8 cellular contexts compared by ENCODE assay signal in genomic region chr6:132511836-132512230, GRCh38. TPM values are rescaled to one million over a fixed set of nuclear protein-coding genes. Genes with fewer than 3 reads are reported as not detected.
DNase-seq lines count a peak whose midpoint lies in the region; ATAC-seq and TF ChIP-seq lines count a peak whose summit lies in the region.

No MANE protein-coding gene starts in this region.

- H4K20me1 ChIP-seq in DOHH2 (ENCODE audit: control insufficient read depth, insufficient read depth, low read depth, low read length), result no peaks in the 10 kb centered on the region

- H3K9me3 ChIP-seq in DOHH2 (ENCODE audit: control insufficient read depth, insufficient read depth, low read length), result no peaks in the 10 kb centered on the region
- no peaks in the 10 kb centered on the region for H3K9me3 ChIP-seq in effector memory CD4-positive, alpha-beta T cell (ENCODE audit: control insufficient read depth, low read length)
- H3K9me3 ChIP-seq in neutrophil, result no peaks in the 10 kb centered on the region

- ATAC-seq in HG02885 (IDR thresholded peaks at IDR 0.05; ENCODE audit: poor library complexity, unreplicated experiment), result no peak

- TF ChIP-seq CTCF in DOHH2 (IDR thresholded peaks at IDR 0.05; ENCODE audit: low read depth, low read length, poor library complexity, severe bottlenecking) (no peak), neutrophil (IDR thresholded peaks at IDR 0.05) (no peak)

- H3K79me2 ChIP-seq in DOHH2 (ENCODE audit: control insufficient read depth, low read length), result peaks cover 69% of the 10 kb centered on the region

- peaks cover 19% of the 10 kb centered on the region for H3F3A ChIP-seq in DOHH2 (ENCODE audit: control insufficient read depth, insufficient read depth)

- H3K27me3 ChIP-seq in DOHH2 (ENCODE audit: control insufficient read depth, low read length), result no peaks in the 10 kb centered on the region
- no peaks in the 10 kb centered on the region for H3K27me3 ChIP-seq in effector memory CD4-positive, alpha-beta T cell (replicated peaks; ENCODE audit: control insufficient read depth, insufficient read depth, low read length, poor library complexity, severe bottlenecking)
- H3K27me3 ChIP-seq in neutrophil, result peaks cover 11% of the 10 kb centered on the region

- peak overlapping the region; percentile 88 for H3K27ac ChIP-seq in DOHH2 (ENCODE audit: low read depth, low read length)
- no peak overlapping the region for H3K27ac ChIP-seq in effector memory CD4-positive, alpha-beta T cell (ENCODE audit: insufficient read depth, low read length, poor library complexity, severe bottlenecking)
- H3K27ac ChIP-seq in neutrophil, result peak overlapping the region; percentile 98

- peaks cover 67% of the 10 kb centered on the region for H3K4me1 ChIP-seq in DOHH2 (ENCODE audit: control insufficient read depth, low read length)
- H3K4me1 ChIP-seq in effector memory CD4-positive, alpha-beta T cell (ENCODE audit: control insufficient read depth, insufficient read depth, low read length, poor library complexity, severe bottlenecking), result no peaks in the 10 kb centered on the region
- peaks cover 38 to 41% of the 10 kb centered on the region in 2 experiments for H3K4me1 ChIP-seq in neutrophil (ENCODE audit: control insufficient read depth in 1 of 2, insufficient read depth in 1 of 2, low read depth in 1 of 2, low read length in 1 of 2)

- peak overlapping the region; percentile 84 for H3K4me3 ChIP-seq in DOHH2 (ENCODE audit: low read length)
- peak overlapping the region; percentile 69 for H3K4me3 ChIP-seq in Jurkat, Clone E6-1 (ENCODE audit: low read length)
- H3K4me3 ChIP-seq in effector memory CD4-positive, alpha-beta T cell (ENCODE audit: insufficient read depth, low read depth, low read length, poor library complexity, severe bottlenecking), result peak overlapping the region; percentile 86
- peak overlapping the region; percentile 77 to 93 for H3K4me3 ChIP-seq in neutrophil (ENCODE audit: low read depth in 1 of 2, low read length in 1 of 2)

- H3K4me2 ChIP-seq in DOHH2 (ENCODE audit: low read length), result peak overlapping the region; percentile 93

- H3K36me3 ChIP-seq in DOHH2 (ENCODE audit: control insufficient read depth, low read length) (peaks cover 51% of the 10 kb centered on the region), neutrophil (peaks cover 19% of the 10 kb centered on the region)
- no peaks in the 10 kb centered on the region for H3K36me3 ChIP-seq in effector memory CD4-positive, alpha-beta T cell (ENCODE audit: control insufficient read depth, insufficient read depth, low read length)

- DNase-seq in Jurkat, Clone E6-1 (ENCODE audit: low read depth, low spot score), result no peak
- DNase-seq in effector memory CD4-positive, alpha-beta T cell, result no peak
- no peak for DNase-seq in cerebellar cortex (ENCODE audit: low spot score)
- DNase-seq in stimulated activated CD4-positive, alpha-beta T cell treated with anti-CD3 and anti-CD28 coated beads, Interleukin-15, amount 100 ng/mL, for 24 hours, result no peak
- DNase-seq in DMS 273 treated with DMSO at 0.1 percent for 48 hours (lab: John Stamatoyannopoulos, UW), result no peak

- no peaks in the 10 kb centered on the region for H3K9me2 ChIP-seq in DOHH2 (replicated peaks; ENCODE audit: control insufficient read depth, low read length)

RNA-seq across cellular contexts. Expression of gene STX7, which starts 1.1 kb away (rescaled TPM):
- 28.9 TPM for polyA plus RNA-seq in Jurkat, Clone E6-1 (2012; ENCODE audit: insufficient read depth, insufficient read length)

RNA-seq across cellular contexts. Expression of gene TAAR9, which starts 26.2 kb away (rescaled TPM):
- polyA plus RNA-seq in Jurkat, Clone E6-1 (2012; ENCODE audit: insufficient read depth, insufficient read length), result not detected

RNA-seq across cellular contexts. Expression of gene TAAR8, which starts 40.6 kb away (rescaled TPM):
- polyA plus RNA-seq in Jurkat, Clone E6-1 (2012; ENCODE audit: insufficient read depth, insufficient read length), result not detected

RNA-seq across cellular contexts. Expression of gene TAAR6, which starts 58.3 kb away (rescaled TPM):
- polyA plus RNA-seq in Jurkat, Clone E6-1 (2012; ENCODE audit: insufficient read depth, insufficient read length), result not detected
